Comparison of ENCODE assay signal across 1 cellular context in genomic region chr19:29694669-29695627, GRCh38.
TF ChIP-seq lines count a peak whose summit lies in the region.

No MANE protein-coding gene starts in this region.

TF ChIP-seq in HEK293, 187 proteins besides CTCF, POLR2A, EP300 and RAD21 (continued from another document and continues in another):
- TF ChIP-seq ZNF239 (tag by site-specific recombination; IDR thresholded peaks at IDR 0.05) (no peak), ZNF211 (tag by site-specific recombination; IDR thresholded peaks at IDR 0.05; ENCODE audit: low read depth) (no peak), ZNF654 (tag by site-specific recombination; IDR thresholded peaks at IDR 0.05; ENCODE audit: low read depth) (peak; percentile 89), FEZF1 (tag by site-specific recombination; IDR thresholded peaks at IDR 0.05) (no peak), ZNF791 (tag by site-specific recombination; IDR thresholded peaks at IDR 0.05) (peak; percentile 24; the same call in 1 of the 2 replicates), ZNF560 (tag by site-specific recombination; IDR thresholded peaks at IDR 0.05; ENCODE audit: borderline replicate concordance) (no peak), ZNF701 (tag by site-specific recombination; IDR thresholded peaks at IDR 0.05) (no peak), BCL11A (tag by site-specific recombination; IDR thresholded peaks at IDR 0.05; ENCODE audit: low read depth) (0 out of 2 replicates have a peak, but pooled peaks have one; percentile 12), RBAK (tag by site-specific recombination; IDR thresholded peaks at IDR 0.05) (no peak), HOXC10 (CRISPR knock-in tag; IDR thresholded peaks at IDR 0.05) (no peak), ZNF138 (tag by site-specific recombination; IDR thresholded peaks at IDR 0.05; ENCODE audit: borderline replicate concordance) (no peak), ZNF561 (tag by site-specific recombination; IDR thresholded peaks at IDR 0.05; ENCODE audit: borderline replicate concordance) (no peak), ZNF366 (tag by site-specific recombination; conservative IDR thresholded peaks at IDR 0.05) (no peak), PRDM2 (tag by site-specific recombination; IDR thresholded peaks at IDR 0.05; ENCODE audit: borderline replicate concordance) (no peak; the same call in 1 of the 2 replicates), YY1 (tag by site-specific recombination; IDR thresholded peaks at IDR 0.05) (no peak), ZNF140 (tag by site-specific recombination; IDR thresholded peaks at IDR 0.05) (no peak), ZNF148 (tag by site-specific recombination; IDR thresholded peaks at IDR 0.05; ENCODE audit: borderline replicate concordance) (no peak), ZSCAN5A (tag by site-specific recombination; IDR thresholded peaks at IDR 0.05) (no peak), KLF10 (tag by site-specific recombination; IDR thresholded peaks at IDR 0.05) (no peak), ZNF623 (tag by site-specific recombination; IDR thresholded peaks at IDR 0.05) (no peak), SALL2 (tag by site-specific recombination; IDR thresholded peaks at IDR 0.05; ENCODE audit: borderline replicate concordance) (no peak), ZNF202 (tag by site-specific recombination; IDR thresholded peaks at IDR 0.05; ENCODE audit: borderline replicate concordance) (0 out of 2 replicates have a peak, but pooled peaks have one; percentile 4), ZBTB48 (tag by site-specific recombination; IDR thresholded peaks at IDR 0.05) (no peak), ZNF704 (tag by site-specific recombination; IDR thresholded peaks at IDR 0.05) (no peak), ZNF16 (tag by site-specific recombination; IDR thresholded peaks at IDR 0.05; ENCODE audit: low read depth) (no peak), ZEB2 (tag by site-specific recombination; IDR thresholded peaks at IDR 0.05) (peak; percentile 98), ZNF596 (tag by site-specific recombination; IDR thresholded peaks at IDR 0.05) (peak; percentile 30; the same call in 1 of the 2 replicates), ZNF266 (tag by site-specific recombination; IDR thresholded peaks at IDR 0.05; ENCODE audit: low read depth) (no peak; the same call in 1 of the 2 replicates), ZNF488 (tag by site-specific recombination; IDR thresholded peaks at IDR 0.05) (no peak), ZNF146 (tag by site-specific recombination; IDR thresholded peaks at IDR 0.05) (no peak), ZNF548 (tag by site-specific recombination; IDR thresholded peaks at IDR 0.05) (no peak), ZNF837 (tag by site-specific recombination; IDR thresholded peaks at IDR 0.05) (0 out of 2 replicates have a peak, but pooled peaks have one; percentile 4), ZNF280D (tag by site-specific recombination; IDR thresholded peaks at IDR 0.05) (no peak), ZNF155 (tag by site-specific recombination; IDR thresholded peaks at IDR 0.05) (no peak), ZBTB7A (tag by site-specific recombination; IDR thresholded peaks at IDR 0.05; ENCODE audit: low read depth) (no peak), ZNF48 (tag by site-specific recombination; IDR thresholded peaks at IDR 0.05) (no peak), OSR2 (tag by site-specific recombination; IDR thresholded peaks at IDR 0.05) (no peak), ZSCAN18 (tag by site-specific recombination; IDR thresholded peaks at IDR 0.05) (no peak), ZNF157 (tag by site-specific recombination; IDR thresholded peaks at IDR 0.05) (0 out of 2 replicates have a peak, but pooled peaks have one; percentile 36), ZNF521 (tag by site-specific recombination; IDR thresholded peaks at IDR 0.05) (no peak), ZNF514 (tag by site-specific recombination; IDR thresholded peaks at IDR 0.05) (no peak), INSM2 (tag by site-specific recombination; IDR thresholded peaks at IDR 0.05) (peak; percentile 35; the same call in 1 of the 2 replicates), TCF7L2 (IDR thresholded peaks at IDR 0.05; ENCODE audit: borderline replicate concordance, low read depth, low read length) (no peak), ZNF621 (tag by site-specific recombination; IDR thresholded peaks at IDR 0.05) (no peak), ZNF423 (tag by site-specific recombination; IDR thresholded peaks at IDR 0.05) (peak; percentile 8; the same call in 1 of the 2 replicates)
